Comparison of ENCODE assay signal across 8 cellular contexts in genomic region chr19:42396248-42396541, GRCh38. TPM values are rescaled to one million over a fixed set of nuclear protein-coding genes. Genes with fewer than 3 reads are reported as not detected.
DNase-seq lines count a peak whose midpoint lies in the region; ATAC-seq and TF ChIP-seq lines count a peak whose summit lies in the region.

No MANE protein-coding gene starts in this region.

- peak overlapping the region; percentile 88 for H3K27ac Mint-ChIP-seq in activated naive CD4-positive, alpha-beta T cell treated with anti-CD3 and anti-CD28 coated beads for 36 hours
- H3K27ac Mint-ChIP-seq in nephron = peak overlapping the region in 2 of 3 experiments; percentile 84 to 94

- intact Hi-C loops in activated naive CD4-positive, alpha-beta T cell treated with anti-CD3 and anti-CD28 coated beads for 36 hours (cut with micrococcal nuclease) = loop anchor here (2.0 kb wide), 3 partner anchors 71 to 321 kb away; partner anchors contain the start of genes MEGF8 and POU2F2

- H3K4me3 ChIP-seq in endocrine pancreas (ENCODE audit: control insufficient read depth, insufficient read depth, low read length) = no peak overlapping the region

- peak overlapping the region; percentile 89 for H3K4me3 Mint-ChIP-seq in activated naive CD4-positive, alpha-beta T cell treated with anti-CD3 and anti-CD28 coated beads for 36 hours
- peak overlapping the region; percentile 88 to 97 (median 91) for H3K4me3 Mint-ChIP-seq in nephron

- DNase-seq in activated naive CD4-positive, alpha-beta T cell treated with anti-CD3 and anti-CD28 coated beads for 36 hours = no peak
- DNase-seq in activated naive CD4-positive, alpha-beta T cell treated with Interleukin-2 at 50 U/mL for 16 hours = no peak
- DNase-seq in RPMI8226 (peak; percentile 29), NCI-H524 (lab: John Stamatoyannopoulos, UW) (no peak)
- no peak for DNase-seq in stimulated activated CD4-positive, alpha-beta T cell treated with anti-CD3 and anti-CD28 coated beads, Interleukin-12 subunit alpha, Interleukin-12 subunit beta, amount 100 ng/mL, for 4 hours

- no peaks in the 10 kb centered on the region for H3K9me3 ChIP-seq in endocrine pancreas (ENCODE audit: control insufficient read depth, low read length)

- H3K9me3 Mint-ChIP-seq in activated naive CD4-positive, alpha-beta T cell treated with anti-CD3 and anti-CD28 coated beads for 36 hours = no peaks in the 10 kb centered on the region
- no peaks in the 10 kb centered on the region for H3K9me3 Mint-ChIP-seq in nephron

- no peaks in the 10 kb centered on the region for H3K27me3 ChIP-seq in endocrine pancreas (ENCODE audit: control insufficient read depth, insufficient read depth, low read length)

- CTCF ChIA-PET in activated naive CD4-positive, alpha-beta T cell treated with anti-CD3 and anti-CD28 coated beads for 36 hours (lab: Charles Lee) = interaction anchor here (0.9 to 1.2 kb wide), 2 partner anchors 24 to 37 kb away, joined by 3 read pairs; no protein-coding TSS in a partner anchor

- H3K36me3 Mint-ChIP-seq in activated naive CD4-positive, alpha-beta T cell treated with anti-CD3 and anti-CD28 coated beads for 36 hours (ENCODE audit: low read depth) = peaks cover 2% of the 10 kb centered on the region
- no peaks in the 10 kb centered on the region for H3K36me3 Mint-ChIP-seq in nephron (ENCODE audit: low read depth)

- H3K9ac ChIP-seq in endocrine pancreas (ENCODE audit: control insufficient read depth, insufficient read depth, low read length) = peak overlapping the region; percentile 1

- H3K4me1 Mint-ChIP-seq in activated naive CD4-positive, alpha-beta T cell treated with anti-CD3 and anti-CD28 coated beads for 36 hours (ENCODE audit: low read depth) = peaks cover 30% of the 10 kb centered on the region
- H3K4me1 Mint-ChIP-seq in nephron = peaks cover 26% of the 10 kb centered on the region

- H3K4me1 ChIP-seq in endocrine pancreas (ENCODE audit: control insufficient read depth, insufficient read depth, low read length) = no peaks in the 10 kb centered on the region

- no peak for TF ChIP-seq CTCF in nephron (IDR thresholded peaks at IDR 0.05; ENCODE audit: unreplicated experiment in 3 of 3)

- no peak for ATAC-seq in GM18870 (IDR thresholded peaks at IDR 0.05; ENCODE audit: unreplicated experiment)

- H3K36me3 ChIP-seq in endocrine pancreas (ENCODE audit: control insufficient read depth, insufficient read depth, low read length) = no peaks in the 10 kb centered on the region

- no peaks in the 10 kb centered on the region for H3K27me3 Mint-ChIP-seq in activated naive CD4-positive, alpha-beta T cell treated with anti-CD3 and anti-CD28 coated beads for 36 hours (ENCODE audit: low read depth)
- H3K27me3 Mint-ChIP-seq in nephron (ENCODE audit: low read depth) = peaks cover 18% of the 10 kb centered on the region

RNA-seq across cellular contexts. Expression of gene CNFN, which starts 6.1 kb away (rescaled TPM):
- not detected for total RNA-seq in activated naive CD4-positive, alpha-beta T cell treated with anti-CD3 and anti-CD28 coated beads for 36 hours

RNA-seq across cellular contexts. Expression of gene LIPE, which starts 31.0 kb away (rescaled TPM):
- total RNA-seq in activated naive CD4-positive, alpha-beta T cell treated with anti-CD3 and anti-CD28 coated beads for 36 hours = 10 to 100 TPM; 30.2 to 32.5 TPM

RNA-seq across cellular contexts. Expression of gene CXCL17, which starts 46.6 kb away (rescaled TPM):
- not detected for total RNA-seq in activated naive CD4-positive, alpha-beta T cell treated with anti-CD3 and anti-CD28 coated beads for 36 hours
